Comparison of ENCODE assay signal across 21 cellular contexts in genomic region chr3:49533031-49533430, GRCh38. TPM values are rescaled to one million over a fixed set of nuclear protein-coding genes. Genes with fewer than 3 reads are reported as not detected.
DNase-seq lines count a peak whose midpoint lies in the region; ATAC-seq and TF ChIP-seq lines count a peak whose summit lies in the region.
"Had no signal": no experiment of that assay in that cellular context is flagged by ENCODE, and none has a peak within 500 bp of the region (broad histone marks: within the 10 kb centered on the region; RNA-seq: fewer than 3 reads in every experiment).

No MANE protein-coding gene starts in this region.

- no peaks in the 10 kb centered on the region for H3K27me3 ChIP-seq in GM23338 (ENCODE audit: insufficient read depth)
- no peaks in the 10 kb centered on the region for H3K27me3 ChIP-seq in endodermal cell (ENCODE audit: control insufficient read depth, insufficient read depth, low read length, poor library complexity, severe bottlenecking)
- no peaks in the 10 kb centered on the region for H3K27me3 ChIP-seq in ovary
- H3K27me3 ChIP-seq in CD8-positive, alpha-beta memory T cell (ENCODE audit: insufficient read depth, low read length, poor library complexity, severe bottlenecking), result no peaks in the 10 kb centered on the region

- no peak overlapping the region for H2AFZ ChIP-seq in GM23338
- H2AFZ ChIP-seq: GM23248 had no signal

- no peak for TF ChIP-seq EP300 in ovary (IDR thresholded peaks at IDR 0.05)

- H3K9me3 Mint-ChIP-seq in activated CD4-positive, alpha-beta T cell treated with anti-CD3 and anti-CD28 coated beads, Interleukin-2, amount 10 ng/mL, durations not matched to agents 24 days and 14 days, result no peaks in the 10 kb centered on the region
- H3K9me3 Mint-ChIP-seq in GM23338 (no peaks in the 10 kb centered on the region), endodermal cell (no peaks in the 10 kb centered on the region)
- no peaks in the 10 kb centered on the region for H3K9me3 Mint-ChIP-seq in CD8-positive, alpha-beta memory T cell
- H3K9me3 Mint-ChIP-seq: CD4-positive, alpha-beta T cell; IgD-negative memory B cell had no signal

- no peak overlapping the region for H3K4me2 ChIP-seq in GM23338
- H3K4me2 ChIP-seq: A549 had no signal

- H3K79me2 ChIP-seq in GM23338 (replicated peaks; ENCODE audit: insufficient read depth), result peaks cover 18% of the 10 kb centered on the region

- WGBS in endodermal cell (ENCODE audit: insufficient coverage in 1 of 2, insufficient read length in 1 of 2), 2 experiments, result 91 to 100% methylated on average over 4 to 13 of the region's 13 CpGs
- 92 to 94% (median 93%) methylated on average over 13 of the region's 13 CpGs for WGBS in ovary, 3 donors

- no peaks in the 10 kb centered on the region; the same call in 1 of the 2 replicates for H3F3A ChIP-seq in GM23338 (replicated peaks; ENCODE audit: low read depth)

- no peaks in the 10 kb centered on the region for H3K27me3 Mint-ChIP-seq in activated CD4-positive, alpha-beta T cell treated with anti-CD3 and anti-CD28 coated beads, Interleukin-2, amount 10 ng/mL, durations not matched to agents 24 days and 14 days
- peaks cover 15% of the 10 kb centered on the region for H3K27me3 Mint-ChIP-seq in GM23338 (ENCODE audit: insufficient read depth, low read depth, poor library complexity)
- H3K27me3 Mint-ChIP-seq in endodermal cell (ENCODE audit: insufficient read depth), result no peaks in the 10 kb centered on the region
- peaks cover 0 to 1% of the 10 kb centered on the region in 2 donors for H3K27me3 Mint-ChIP-seq in CD8-positive, alpha-beta memory T cell
- H3K27me3 Mint-ChIP-seq: CD4-positive, alpha-beta T cell; IgD-negative memory B cell had no signal

- no peaks in the 10 kb centered on the region for H3K9me2 ChIP-seq in GM23338 (ENCODE audit: insufficient read depth)

- no peaks in the 10 kb centered on the region for H3K4me1 ChIP-seq in GM23338 (ENCODE audit: insufficient read depth)
- no peaks in the 10 kb centered on the region for H3K4me1 ChIP-seq in endodermal cell (ENCODE audit: control insufficient read depth, insufficient read depth, low read length)
- H3K4me1 ChIP-seq in ovary (ENCODE audit: insufficient read depth), result peaks cover 21% of the 10 kb centered on the region
- H3K4me1 ChIP-seq in CD8-positive, alpha-beta memory T cell (ENCODE audit: insufficient read depth, low read length), result no peaks in the 10 kb centered on the region
- H3K4me1 ChIP-seq: A549 had no signal

- H3K9me3 ChIP-seq in endodermal cell (ENCODE audit: control insufficient read depth, low read length), result no peaks in the 10 kb centered on the region
- H3K9me3 ChIP-seq in ovary, result no peaks in the 10 kb centered on the region
- no peaks in the 10 kb centered on the region for H3K9me3 ChIP-seq in CD8-positive, alpha-beta memory T cell (ENCODE audit: low read length)
- H3K9me3 ChIP-seq: A549 had no signal

- TF ChIP-seq POLR2A in ovary (IDR thresholded peaks at IDR 0.05), result no peak

- intact Hi-C loops in activated CD4-positive, alpha-beta T cell treated with anti-CD3 and anti-CD28 coated beads, Interleukin-2, amount 10 ng/mL, durations not matched to agents 24 days and 14 days (cut with micrococcal nuclease), result no loop called here
- intact Hi-C loops in ovary (cut with DNase I) (loop anchor here in 1 of 4 donors (5.0 kb wide), 1 partner anchor 61 kb away; the partner anchor contains the start of gene DAG1), head of caudate nucleus (cut with DNase I) (no loop called here)

- peaks cover 33% of the 10 kb centered on the region for H3K36me3 Mint-ChIP-seq in activated CD4-positive, alpha-beta T cell treated with anti-CD3 and anti-CD28 coated beads, Interleukin-2, amount 10 ng/mL, durations not matched to agents 24 days and 14 days (ENCODE audit: low read depth)
- H3K36me3 Mint-ChIP-seq in GM23338 (ENCODE audit: low read depth), result peaks cover 43% of the 10 kb centered on the region
- H3K36me3 Mint-ChIP-seq in endodermal cell (ENCODE audit: low read depth), result peaks cover 39% of the 10 kb centered on the region
- peaks cover 0 to 43% (median 7%) of the 10 kb centered on the region in 3 donors for H3K36me3 Mint-ChIP-seq in CD8-positive, alpha-beta memory T cell
- H3K36me3 Mint-ChIP-seq: IgD-negative memory B cell had no signal

- no peaks in the 10 kb centered on the region for H3K36me3 ChIP-seq in GM23338 (ENCODE audit: insufficient read depth)
- peaks cover 53% of the 10 kb centered on the region for H3K36me3 ChIP-seq in endodermal cell (ENCODE audit: control insufficient read depth, insufficient read depth, low read length)
- no peaks in the 10 kb centered on the region for H3K36me3 ChIP-seq in ovary
- peaks cover 10% of the 10 kb centered on the region for H3K36me3 ChIP-seq in CD8-positive, alpha-beta memory T cell (ENCODE audit: insufficient read depth, low read length)

- peaks cover 6% of the 10 kb centered on the region for H4K20me1 ChIP-seq in GM23338 (replicated peaks; ENCODE audit: insufficient read depth)

- H3K27ac Mint-ChIP-seq in activated CD4-positive, alpha-beta T cell treated with anti-CD3 and anti-CD28 coated beads, Interleukin-2, amount 10 ng/mL, durations not matched to agents 24 days and 14 days, result peak overlapping the region; percentile 29
- H3K27ac Mint-ChIP-seq in GM23338, result no peak overlapping the region
- no peak overlapping the region for H3K27ac Mint-ChIP-seq in endodermal cell
- no peak overlapping the region for H3K27ac Mint-ChIP-seq in CD8-positive, alpha-beta memory T cell
- H3K27ac Mint-ChIP-seq: CD4-positive, alpha-beta T cell; IgD-negative memory B cell had no signal

- no peak overlapping the region for H3K9ac ChIP-seq in endodermal cell (ENCODE audit: extremely low read depth, low read length, poor library complexity, severe bottlenecking)
- H3K9ac ChIP-seq: GM23248 had no signal

- ATAC-seq in GM23338, result no peak
- ATAC-seq: A549, HCT116, HepG2 had no signal

- CTCF ChIA-PET in CD8-positive, alpha-beta memory T cell (lab: Charles Lee), result interaction anchor here (2.6 kb wide), 1 partner anchor 138 kb away, joined by 10 read pairs; no protein-coding TSS in a partner anchor

- POLR2A ChIA-PET in CD8-positive, alpha-beta memory T cell (lab: Charles Lee), result no interaction called here

- TF ChIP-seq CTCF in GM23338 (conservative IDR thresholded peaks at IDR 0.05; ENCODE audit: low read depth in 2 of 2) (no peak), endodermal cell (conservative IDR thresholded peaks at IDR 0.05) (no peak), ovary (IDR thresholded peaks at IDR 0.05) (no peak)

- DNase-seq in activated CD4-positive, alpha-beta T cell treated with anti-CD3 and anti-CD28 coated beads, Interleukin-2, amount 10 ng/mL, durations not matched to agents 24 days and 14 days, result no peak
- DNase-seq in activated CD4-positive, alpha-beta T cell treated with anti-CD3 and anti-CD28 coated beads for 48 hours, result no peak
- DNase-seq in GM23338 (ENCODE audit: low spot score), result no peak
- DNase-seq in endodermal cell, result no peak
- DNase-seq in ovary, result peak in 3 of 5 donors; percentile 36 to 41 (median 41)
- DNase-seq in NCI-H1694 treated with DMSO at 0.1 percent for 48 hours (lab: John Stamatoyannopoulos, UW), result no peak
- no peak for DNase-seq in CD8-positive, alpha-beta memory T cell
- no peak for DNase-seq in head of caudate nucleus
- DNase-seq: AML-193; CD4-positive, alpha-beta T cell; DMS53; DND-41; EL; GM23248; H7 had no signal

- no peak overlapping the region for H3K4me3 ChIP-seq in GM23338
- H3K4me3 ChIP-seq in endodermal cell (ENCODE audit: low read length), result no peak overlapping the region
- H3K4me3 ChIP-seq in ovary, result no peak overlapping the region
- H3K4me3 ChIP-seq in CD8-positive, alpha-beta memory T cell (ENCODE audit: low read length), result no peak overlapping the region
- H3K4me3 ChIP-seq: A549, GM23248 had no signal

- peaks cover 16% of the 10 kb centered on the region for H3K4me1 Mint-ChIP-seq in activated CD4-positive, alpha-beta T cell treated with anti-CD3 and anti-CD28 coated beads, Interleukin-2, amount 10 ng/mL, durations not matched to agents 24 days and 14 days
- peaks cover 18% of the 10 kb centered on the region for H3K4me1 Mint-ChIP-seq in GM23338
- no peaks in the 10 kb centered on the region for H3K4me1 Mint-ChIP-seq in endodermal cell
- peaks cover 2 to 7% (median 4%) of the 10 kb centered on the region in 3 donors for H3K4me1 Mint-ChIP-seq in CD8-positive, alpha-beta memory T cell
- H3K4me1 Mint-ChIP-seq: IgD-negative memory B cell had no signal

- 0 out of 2 replicates have a peak overlapping the region, but pooled peaks have one; percentile 32 for H3K27ac ChIP-seq in GM23338 (ENCODE audit: low read depth)
- peak overlapping the region; percentile 60 for H3K27ac ChIP-seq in endodermal cell (ENCODE audit: low read depth, low read length)
- H3K27ac ChIP-seq in ovary, result peak overlapping the region in 1 of 2 donors; percentile 89
- H3K27ac ChIP-seq in CD8-positive, alpha-beta memory T cell (ENCODE audit: low read depth, low read length), result no peak overlapping the region
- H3K27ac ChIP-seq: 22Rv1, A549, C4-2B, GM23248 had no signal

- no peak overlapping the region for H3K4me3 Mint-ChIP-seq in activated CD4-positive, alpha-beta T cell treated with anti-CD3 and anti-CD28 coated beads, Interleukin-2, amount 10 ng/mL, durations not matched to agents 24 days and 14 days
- H3K4me3 Mint-ChIP-seq in GM23338, result no peak overlapping the region
- no peak overlapping the region for H3K4me3 Mint-ChIP-seq in endodermal cell
- H3K4me3 Mint-ChIP-seq in CD8-positive, alpha-beta memory T cell, result no peak overlapping the region
- H3K4me3 Mint-ChIP-seq: CD4-positive, alpha-beta T cell; IgD-negative memory B cell had no signal

TF ChIP-seq in GM23338, 12 proteins besides CTCF, POLR2A, EP300 and RAD21:
- TF ChIP-seq JUNB (IDR thresholded peaks at IDR 0.05; ENCODE audit: unreplicated experiment) (no peak), EZH2phosphoT487 (IDR thresholded peaks at IDR 0.05; ENCODE audit: unreplicated experiment) (no peak)

RNA-seq across cellular contexts. Expression of gene BSN, which starts 21.2 kb away (rescaled TPM):
- 0.09 TPM in 2 replicates for total RNA-seq in activated CD4-positive, alpha-beta T cell treated with anti-CD3 and anti-CD28 coated beads, Interleukin-2, amount 10 ng/mL, durations not matched to agents 24 days and 14 days
- 5.1 and 5.4 TPM in 2 replicates for total RNA-seq in GM23338 (2014; rRNA removed; shearing (Covaris generic))
- polyA plus RNA-seq in GM23338 (2016; fragmentation: Nextera tagmentation; extraction: Ambion mirVana), result 0.38 and 0.50 TPM in 2 replicates
- 1 to 10 TPM; 2.4 to 2.5 TPM for total RNA-seq in endodermal cell
- polyA plus RNA-seq in endodermal cell (2013, experiment 1 of 2), result 3.3 TPM
- 3.9 TPM for polyA plus RNA-seq in endodermal cell (2013, experiment 2 of 2)
- 1 to 10 TPM in 2 of 7 donors, under 1 TPM in 5; 0.12 to 3.5 (median 0.83) TPM for total RNA-seq in ovary
- polyA plus RNA-seq in ovary, result under 1 TPM; 0.13 to 0.41 TPM
- total RNA-seq in CD8-positive, alpha-beta memory T cell, result under 1 TPM; 0.33 to 0.46 TPM
- polyA plus RNA-seq in CD8-positive, alpha-beta memory T cell, result not detected

Comparison
In these comparisons a context has a peak if more than half of its experiments do, and no peak if none do; other contexts are left out.
1. DNase-seq: peak in ovary (3 of 5); none in activated CD4-positive, alpha-beta T cell treated with anti-CD3 and anti-CD28 coated beads, Interleukin-2, amount 10 ng/mL, durations not matched to agents 24 days and 14 days (single experiment), activated CD4-positive, alpha-beta T cell treated with anti-CD3 and anti-CD28 coated beads for 48 hours (single experiment), GM23338 (single experiment), endodermal cell (single experiment), NCI-H1694 treated with DMSO at 0.1 percent for 48 hours (single experiment), CD8-positive, alpha-beta memory T cell (0 of 5) and head of caudate nucleus (0 of 42).